Comparison of ENCODE assay signal across 10 cellular contexts in genomic region chr1:168609133-168609715, GRCh38. TPM values are rescaled to one million over a fixed set of nuclear protein-coding genes. Genes with fewer than 3 reads are reported as not detected.
DNase-seq lines count a peak whose midpoint lies in the region; TF ChIP-seq lines count a peak whose summit lies in the region.
"Had no signal": no experiment of that assay in that cellular context is flagged by ENCODE, and none has a peak within 500 bp of the region (broad histone marks: within the 10 kb centered on the region; RNA-seq: fewer than 3 reads in every experiment).

No MANE protein-coding gene starts in this region.

- H3K4me3 ChIP-seq in MG63 (no peak overlapping the region), smooth muscle cell (peak overlapping the region; percentile 7)

- TF ChIP-seq CTCF in smooth muscle cell (IDR thresholded peaks at IDR 0.05; ENCODE audit: borderline replicate concordance, insufficient read depth, poor library complexity, severe bottlenecking), result no peak

- H3K79me2 ChIP-seq in smooth muscle cell (ENCODE audit: low read depth), result no peaks in the 10 kb centered on the region

- H3K27me3 ChIP-seq in MG63, result peaks cover 3% of the 10 kb centered on the region; the same call in 1 of the 2 replicates
- H3K27me3 ChIP-seq in layer of hippocampus (ENCODE audit: control insufficient read depth, insufficient read depth, low read length), result no peaks in the 10 kb centered on the region
- H3K27me3 ChIP-seq in smooth muscle cell (ENCODE audit: low read depth), result no peaks in the 10 kb centered on the region

- no peaks in the 10 kb centered on the region for H3K36me3 ChIP-seq in MG63
- H3K36me3 ChIP-seq in smooth muscle cell (ENCODE audit: low read depth), result no peaks in the 10 kb centered on the region
- H3K36me3 ChIP-seq: WERI-Rb-1 had no signal

- H3K4me1 ChIP-seq in smooth muscle cell (ENCODE audit: low read depth), result peaks cover 7% of the 10 kb centered on the region

- no peaks in the 10 kb centered on the region for H3F3A ChIP-seq in smooth muscle cell (ENCODE audit: low read depth)

- H3K27ac ChIP-seq in layer of hippocampus (ENCODE audit: low read depth, low read length) (peak overlapping the region; percentile 58), smooth muscle cell (ENCODE audit: low read depth) (no peak overlapping the region)
- H3K27ac ChIP-seq: WERI-Rb-1 had no signal

- H2AFZ ChIP-seq in smooth muscle cell (ENCODE audit: low read depth), result no peak overlapping the region

- no peak overlapping the region for H3K9ac ChIP-seq in smooth muscle cell (ENCODE audit: low read depth)

- 39% methylated on average over 17 of the region's 17 CpGs for WGBS in smooth muscle cell (ENCODE audit: low lambda C conversion rate)

- H4K20me1 ChIP-seq in smooth muscle cell (ENCODE audit: low read depth), result no peaks in the 10 kb centered on the region

- H3K4me2 ChIP-seq in smooth muscle cell, result peak overlapping the region; percentile 72

- DNase-seq in MG63 (peak; percentile 20), dermis blood vessel endothelial cell (peak; percentile 23), smooth muscle cell (lab: John Stamatoyannopoulos, UW; ENCODE audit: unreplicated experiment) (no peak), NCI-H526 treated with DMSO at 0.1 percent for 48 hours (lab: John Stamatoyannopoulos, UW) (no peak), NCI-H510A (lab: John Stamatoyannopoulos, UW) (no peak), NCI-H446 (lab: John Stamatoyannopoulos, UW) (no peak), COLO829 (ENCODE audit: low spot score) (no peak)
- DNase-seq: activated naive CD4-positive, alpha-beta T cell treated with Interleukin-2 at 50 U/mL for 16 hours; WERI-Rb-1 had no signal

- H3K9me3 ChIP-seq in MG63 (no peaks in the 10 kb centered on the region), smooth muscle cell (replicated peaks; ENCODE audit: low read depth) (no peaks in the 10 kb centered on the region)

RNA-seq across cellular contexts. Expression of gene XCL1, which starts 32.8 kb away (rescaled TPM):
- not detected in 2 replicates for total RNA-seq in MG63 (2014; rRNA removed; shearing (Covaris generic); ENCODE audit: low replicate concordance)
- total RNA-seq in dermis blood vessel endothelial cell, result not detected in 2 replicates
- not detected in 2 replicates for total RNA-seq in smooth muscle cell
- 0.45 and 0.67 TPM in 2 replicates for polyA plus RNA-seq in smooth muscle cell

Comparison
In these comparisons a context has a peak if more than half of its experiments do, and no peak if none do; other contexts are left out.
1. DNase-seq: peak in MG63 (single experiment) and dermis blood vessel endothelial cell (single experiment); none in smooth muscle cell (single experiment), NCI-H526 treated with DMSO at 0.1 percent for 48 hours (single experiment), NCI-H510A (single experiment), NCI-H446 (0 of 2) and COLO829 (single experiment).